ENCODE assay signal across 9 cellular contexts in genomic region chr10:73094249-73094850, GRCh38. TPM values are rescaled to one million over a fixed set of nuclear protein-coding genes. Genes with fewer than 3 reads are reported as not detected.
DNase-seq lines count a peak whose midpoint lies in the region; ATAC-seq, FAIRE-seq and TF ChIP-seq lines count a peak whose summit lies in the region.
"Had no signal": no experiment of that assay in that cellular context is flagged by ENCODE, and none has a peak within 500 bp of the region (broad histone marks: within the 10 kb centered on the region; RNA-seq: fewer than 3 reads in every experiment).

No MANE protein-coding gene starts in this region.

- H3K9me3 ChIP-seq in ES-I3 (ENCODE audit: control insufficient read depth, insufficient read depth, low read length) (no peaks in the 10 kb centered on the region), OCI-LY1 (ENCODE audit: low read length) (no peaks in the 10 kb centered on the region), ectodermal cell (ENCODE audit: control insufficient read depth, low read length) (no peaks in the 10 kb centered on the region), neuron (ENCODE audit: low read length) (no peaks in the 10 kb centered on the region)

- H3K4me3 ChIP-seq in OCI-LY1 (ENCODE audit: low read depth, low read length, poor library complexity, severe bottlenecking), result peak overlapping the region; percentile 79
- H3K4me3 ChIP-seq in ectodermal cell (ENCODE audit: insufficient read depth, low read depth, low read length), result peak overlapping the region; percentile 88
- H3K4me3 ChIP-seq in neuron (ENCODE audit: low read length), result peak overlapping the region; percentile 73

- no peaks in the 10 kb centered on the region; the same call in 1 of the 2 replicates for H3F3A ChIP-seq in OCI-LY1 (ENCODE audit: insufficient read depth, low read length)

- H3K4me2 ChIP-seq in OCI-LY1 (ENCODE audit: low read length), result peak overlapping the region; percentile 77

- H3K36me3 ChIP-seq in ES-I3 (ENCODE audit: insufficient read depth, low read length), result no peaks in the 10 kb centered on the region
- no peaks in the 10 kb centered on the region; the same call in 1 of the 2 replicates for H3K36me3 ChIP-seq in OCI-LY1 (ENCODE audit: insufficient read depth, low read length)
- H3K36me3 ChIP-seq in ectodermal cell (ENCODE audit: control insufficient read depth, insufficient read depth, low read length), result no peaks in the 10 kb centered on the region
- H3K36me3 ChIP-seq in neuron (ENCODE audit: insufficient read depth, low read length), result peaks cover 2% of the 10 kb centered on the region

- FAIRE-seq in frontal cortex (lab: Jason Lieb, UNC), result no peak
- FAIRE-seq: TTC549 had no signal

- ATAC-seq in GM19463 (IDR thresholded peaks at IDR 0.05; ENCODE audit: unreplicated experiment), result no peak

- H2AFZ ChIP-seq in OCI-LY1 (ENCODE audit: low read length) (no peak overlapping the region), neuron (ENCODE audit: low read depth, low read length) (no peak overlapping the region)

- no peaks in the 10 kb centered on the region for H3K9me2 ChIP-seq in OCI-LY1 (ENCODE audit: low read depth, low read length)

- H4K20me1 ChIP-seq in OCI-LY1 (ENCODE audit: insufficient read depth, low read length), result peaks cover 5% of the 10 kb centered on the region; the same call in 1 of the 2 replicates

- TF ChIP-seq CTCF in OCI-LY1 (IDR thresholded peaks at IDR 0.05; ENCODE audit: low read length), result no peak

- H3K27ac ChIP-seq in OCI-LY1 (ENCODE audit: low read depth, low read length, poor library complexity, severe bottlenecking) (peak overlapping the region; percentile 19), ectodermal cell (ENCODE audit: insufficient read depth, low read depth, low read length, poor library complexity, severe bottlenecking) (no peak overlapping the region)

- H3K27me3 ChIP-seq in OCI-LY1 (ENCODE audit: insufficient read depth, low read length) (no peaks in the 10 kb centered on the region), ectodermal cell (ENCODE audit: control insufficient read depth, insufficient read depth, low read length, poor library complexity, severe bottlenecking) (no peaks in the 10 kb centered on the region), neuron (ENCODE audit: insufficient read depth, low read length) (no peaks in the 10 kb centered on the region)

- H3K79me2 ChIP-seq in OCI-LY1 (ENCODE audit: insufficient read depth, low read length), result peaks cover 54% of the 10 kb centered on the region

- 87 to 91% methylated on average over 2 of the region's 2 CpGs for WGBS in ectodermal cell, 2 experiments

- H3K9ac ChIP-seq in ES-I3 (ENCODE audit: low read depth, low read length), result 0 out of 2 replicates have a peak overlapping the region, but pooled peaks have one; percentile 13
- H3K9ac ChIP-seq in OCI-LY1 (ENCODE audit: low read length), result peak overlapping the region; percentile 84

- no peak for DNase-seq in activated CD4-positive, CD25-positive, alpha-beta regulatory T cell treated with anti-CD3 and anti-CD28 coated beads, Interleukin-2, amount 50 U/mL, for 72 hours
- DNase-seq in HPDE6-E6E7 (ENCODE audit: extremely low spot score) (no peak), frontal cortex (ENCODE audit: low spot score in 2 of 2) (no peak)

- H3K4me1 ChIP-seq in ES-I3 (ENCODE audit: insufficient read depth, low read length), result peaks cover 9% of the 10 kb centered on the region; the same call in 1 of the 2 replicates
- H3K4me1 ChIP-seq in OCI-LY1 (ENCODE audit: insufficient read depth, low read length, severe bottlenecking), result peaks cover 33% of the 10 kb centered on the region
- peaks cover 12% of the 10 kb centered on the region for H3K4me1 ChIP-seq in ectodermal cell (ENCODE audit: control insufficient read depth, insufficient read depth, low read length)
- H3K4me1 ChIP-seq in neuron (ENCODE audit: insufficient read depth, low read length), result peaks cover 12% of the 10 kb centered on the region

RNA-seq across cellular contexts. Expression of gene P4HA1, which starts 2.3 kb away (rescaled TPM):
- polyA plus RNA-seq in ectodermal cell (2013, experiment 1 of 4), result 38.1 TPM
- 31.6 TPM for polyA plus RNA-seq in ectodermal cell (2013, experiment 2 of 4)
- 34.6 TPM for polyA plus RNA-seq in ectodermal cell (2013, experiment 3 of 4)
- 34.8 TPM for polyA plus RNA-seq in ectodermal cell (2013, experiment 4 of 4)
- total RNA-seq in frontal cortex, result 29.8 TPM

RNA-seq across cellular contexts. Expression of gene NUDT13, which starts 15.9 kb away (rescaled TPM):
- polyA plus RNA-seq in ectodermal cell (2013, experiment 1 of 4), result 1.9 TPM
- polyA plus RNA-seq in ectodermal cell (2013, experiment 2 of 4), result 1.9 TPM
- 1.2 TPM for polyA plus RNA-seq in ectodermal cell (2013, experiment 3 of 4)
- 1.4 TPM for polyA plus RNA-seq in ectodermal cell (2013, experiment 4 of 4)
- 0.41 TPM for total RNA-seq in frontal cortex
